Comparison of ENCODE assay signal across 21 cellular contexts in the genomic region with DNA sequence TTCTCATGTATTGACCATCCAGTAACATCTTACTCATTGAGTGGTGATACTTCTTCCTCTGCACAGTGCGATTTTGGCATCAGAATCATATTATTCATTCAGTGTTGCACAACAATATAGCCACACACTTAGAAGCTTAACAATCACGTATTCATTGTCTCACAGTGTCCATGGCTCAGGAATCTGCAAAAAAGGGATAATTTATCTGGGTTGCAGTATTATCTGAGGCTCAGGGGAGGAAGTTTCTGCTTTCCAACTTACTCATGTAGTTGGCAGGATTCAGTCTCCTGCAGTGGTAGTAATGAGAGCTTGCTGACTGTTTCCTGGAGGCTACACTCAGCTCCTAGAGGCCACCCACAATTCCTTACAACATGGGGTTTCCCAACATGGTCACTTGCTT.
A peak's percentile ranks its signal among the peaks of the same experiment; 100 is the strongest.
DNase-seq lines count a peak whose midpoint lies in the region; ATAC-seq and TF ChIP-seq lines count a peak whose summit lies in the region.
"Had no signal": no experiment of that assay in that cellular context is flagged by ENCODE, and none has a peak within 500 bp of the region (broad histone marks: within the 10 kb centered on the region; RNA-seq: fewer than 3 reads in every experiment).

No MANE protein-coding gene starts in this region.

- peaks cover 0 to 7% (median 0%) of the 10 kb centered on the region in 7 donors for H3K9me3 Mint-ChIP-seq in CD14-positive monocyte

- H3K4me3 ChIP-seq in BJ (ENCODE audit: low read depth, low read length) (no peak overlapping the region), MG63 (no peak overlapping the region)
- H3K4me3 ChIP-seq: upper lobe of right lung had no signal

- H3K4me1 Mint-ChIP-seq in CD14-positive monocyte: no peaks in the 10 kb centered on the region
- H3K4me1 Mint-ChIP-seq: activated CD4-positive, alpha-beta T cell treated with anti-CD3 and anti-CD28 coated beads for 36 hours; naive B cell; stimulated activated effector memory CD8-positive, alpha-beta T cell treated with anti-CD3 and anti-CD28 coated beads, Interleukin-12 subunit alpha, Interleukin-12 subunit beta, amount 100 ng/mL, for 72 hours had no signal

- POLR2A ChIA-PET in BJ (lab: Charles Lee): interaction anchor here (0.5 kb wide), 1 partner anchor 1307 kb away, joined by 3 read pairs; no protein-coding TSS in a partner anchor

- no peak for ATAC-seq in activated CD4-positive, CD25-positive, alpha-beta regulatory T cell treated with anti-CD3 and anti-CD28 coated beads, Interleukin-2, amount 50 U/mL, for 24 hours
- ATAC-seq: activated CD4-positive, alpha-beta T cell treated with anti-CD3 and anti-CD28 coated beads for 36 hours; CD8-positive, alpha-beta T cell; Panc1; stimulated activated effector memory CD8-positive, alpha-beta T cell treated with anti-CD3 and anti-CD28 coated beads, Interleukin-12 subunit alpha, Interleukin-12 subunit beta, amount 100 ng/mL, for 72 hours; upper lobe of right lung had no signal

- CTCF ChIA-PET in BJ (lab: Yijun Ruan, JAX): interaction anchor here (0.7 kb wide), 1 partner anchor 1634 kb away, joined by 3 read pairs; no protein-coding TSS in a partner anchor

- H3K27ac Mint-ChIP-seq in CD14-positive monocyte: no peak overlapping the region
- H3K27ac Mint-ChIP-seq: activated CD4-positive, alpha-beta T cell treated with anti-CD3 and anti-CD28 coated beads for 36 hours; activated T-cell treated with anti-CD3 and anti-CD28 coated beads, Interleukin-2, amount 50 U/mL, for 24 hours; CD8-positive, alpha-beta T cell; stimulated activated effector memory CD8-positive, alpha-beta T cell treated with anti-CD3 and anti-CD28 coated beads, Interleukin-12 subunit alpha, Interleukin-12 subunit beta, amount 100 ng/mL, for 72 hours; T-helper 1 cell treated with Interleukin-12 subunit alpha and Interleukin-12 subunit beta and Interleukin-4 antibody, amounts not matched to agents 30 μg/mL and 1 μg/mL, for 36 hours had no signal

- intact Hi-C loops in CD14-positive monocyte (cut with micrococcal nuclease): no loop called here

- H3K27ac ChIP-seq in epithelial cell of prostate: peak overlapping the region; percentile 67
- H3K27ac ChIP-seq: upper lobe of right lung had no signal

- peak; percentile 35 for DNase-seq in BJ (ENCODE audit: low read depth)
- peak; percentile 64 for DNase-seq in MG63
- DNase-seq in epithelial cell of prostate (ENCODE audit: low read depth, low spot score): peak; percentile 68
- peak; percentile 55 for DNase-seq in non-pigmented ciliary epithelial cell (ENCODE audit: low read depth)
- DNase-seq in NCI-H2196 treated with DMSO at 0.1 percent for 48 hours (lab: John Stamatoyannopoulos, UW; ENCODE audit: unreplicated experiment): no peak
- no peak for DNase-seq in NCI-H226
- no peak for DNase-seq in CD14-positive monocyte (ENCODE audit: low spot score)
- DNase-seq: activated CD4-positive, alpha-beta T cell treated with anti-CD3 and anti-CD28 coated beads for 36 hours; activated T-cell treated with anti-CD3 and anti-CD28 coated beads, Interleukin-2, amount 50 U/mL, for 24 hours; CD8-positive, alpha-beta T cell; GF-D8; glutamatergic neuron; kidney glomerular epithelial cell; naive B cell; NCI-H446; stimulated activated CD4-positive, alpha-beta T cell treated with anti-CD3 and anti-CD28 coated beads, Interleukin-4, amount 100 ng/mL, for 4 hours; upper lobe of right lung had no signal

- TF ChIP-seq CTCF in BJ (IDR thresholded peaks at IDR 0.05; ENCODE audit: insufficient read depth, low read depth, low read length): no peak
- TF ChIP-seq CTCF in CD14-positive monocyte (IDR thresholded peaks at IDR 0.05): no peak

- H3K27me3 ChIP-seq in BJ (ENCODE audit: control insufficient read depth, insufficient read depth, low read length): no peaks in the 10 kb centered on the region
- H3K27me3 ChIP-seq in MG63: no peaks in the 10 kb centered on the region
- H3K27me3 ChIP-seq: upper lobe of right lung had no signal

- H3K9me3 ChIP-seq in MG63: no peaks in the 10 kb centered on the region
- H3K9me3 ChIP-seq: upper lobe of right lung had no signal

- H3K36me3 ChIP-seq in BJ (ENCODE audit: control insufficient read depth, insufficient read depth, low read length): no peaks in the 10 kb centered on the region
- H3K36me3 ChIP-seq in MG63: no peaks in the 10 kb centered on the region
- H3K36me3 ChIP-seq: upper lobe of right lung had no signal

- H3K27me3 Mint-ChIP-seq in CD14-positive monocyte (ENCODE audit: low read depth in 3 of 3): no peaks in the 10 kb centered on the region
- H3K27me3 Mint-ChIP-seq: activated CD4-positive, alpha-beta T cell treated with anti-CD3 and anti-CD28 coated beads for 36 hours; activated T-cell treated with anti-CD3 and anti-CD28 coated beads, Interleukin-2, amount 50 U/mL, for 24 hours; naive B cell had no signal

- no peak overlapping the region for H3K4me3 Mint-ChIP-seq in CD14-positive monocyte
- H3K4me3 Mint-ChIP-seq: activated CD4-positive, alpha-beta T cell treated with anti-CD3 and anti-CD28 coated beads for 36 hours; activated T-cell treated with anti-CD3 and anti-CD28 coated beads, Interleukin-2, amount 50 U/mL, for 24 hours; CD8-positive, alpha-beta T cell; naive B cell; stimulated activated effector memory CD8-positive, alpha-beta T cell treated with anti-CD3 and anti-CD28 coated beads, Interleukin-12 subunit alpha, Interleukin-12 subunit beta, amount 100 ng/mL, for 72 hours; T-helper 1 cell treated with Interleukin-12 subunit alpha and Interleukin-12 subunit beta and Interleukin-4 antibody, amounts not matched to agents 30 μg/mL and 1 μg/mL, for 36 hours had no signal

- no peaks in the 10 kb centered on the region for H3K36me3 Mint-ChIP-seq in CD14-positive monocyte
- H3K36me3 Mint-ChIP-seq: CD8-positive, alpha-beta T cell; naive B cell; stimulated activated effector memory CD8-positive, alpha-beta T cell treated with anti-CD3 and anti-CD28 coated beads, Interleukin-12 subunit alpha, Interleukin-12 subunit beta, amount 100 ng/mL, for 72 hours had no signal

Comparison
In these comparisons a context has a peak if more than half of its experiments do, and no peak if none do; other contexts are left out.
1. DNase-seq: peak in BJ (single experiment), MG63 (single experiment), epithelial cell of prostate (single experiment) and non-pigmented ciliary epithelial cell (single experiment); none in NCI-H2196 treated with DMSO at 0.1 percent for 48 hours (single experiment), NCI-H226 (single experiment) and CD14-positive monocyte (single experiment).